Comparison of ENCODE assay signal across 2 cellular contexts in genomic region chr9:110520120-110520701, GRCh38.
A peak's percentile ranks its signal among the peaks of the same experiment; 100 is the strongest.
TF ChIP-seq lines count a peak whose summit lies in the region.

No MANE protein-coding gene starts in this region.

TF ChIP-seq in IMR-90, 13 proteins besides CTCF, POLR2A, EP300 and RAD21:
- no peak for TF ChIP-seq CHD1 (IDR thresholded peaks at IDR 0.05; ENCODE audit: low read depth, low read length)
- peak; percentile 90 for TF ChIP-seq CEBPB (IDR thresholded peaks at IDR 0.05; ENCODE audit: low read depth, low read length)

TF ChIP-seq in endothelial cell of umbilical vein, 7 proteins besides CTCF, POLR2A, EP300 and RAD21:
- TF ChIP-seq MYC (IDR thresholded peaks at IDR 0.05; ENCODE audit: low read depth, low read length) (no peak), FOS (IDR thresholded peaks at IDR 0.05; ENCODE audit: borderline replicate concordance, insufficient read depth, low read length) (no peak), JUN (IDR thresholded peaks at IDR 0.05; ENCODE audit: borderline replicate concordance, insufficient read depth, insufficient read length, low read depth) (no peak)
- TF ChIP-seq, protein P1, sequence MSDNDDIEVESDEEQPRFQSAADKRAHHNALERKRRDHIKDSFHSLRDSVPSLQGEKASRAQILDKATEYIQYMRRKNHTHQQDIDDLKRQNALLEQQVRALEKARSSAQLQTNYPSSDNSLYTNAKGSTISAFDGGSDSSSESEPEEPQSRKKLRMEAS (IDR thresholded peaks at IDR 0.05; ENCODE audit: insufficient read depth, insufficient read length), result no peak
TF ChIP-seq in endothelial cell of umbilical vein: peak in this region for 0.
